Comparison of ENCODE assay signal across 8 cellular contexts in genomic region chr3:128488995-128489859, GRCh38. TPM values are rescaled to one million over a fixed set of nuclear protein-coding genes. Genes with fewer than 3 reads are reported as not detected.
A peak's percentile ranks its signal among the peaks of the same experiment; 100 is the strongest.
DNase-seq lines count a peak whose midpoint lies in the region; ATAC-seq, FAIRE-seq and TF ChIP-seq lines count a peak whose summit lies in the region.

No MANE protein-coding gene starts in this region.

- FAIRE-seq in RCC 7860 (lab: Jason Lieb, UNC) = no peak

- H3K4me1 ChIP-seq in liver (ENCODE audit: control insufficient read depth in 4 of 4, insufficient read depth in 4 of 4, low read length in 3 of 4) (peaks cover 27 to 49% (median 41%) of the 10 kb centered on the region in 4 donors), thoracic aorta (ENCODE audit: control insufficient read depth in 1 of 2, low read depth in 2 of 2) (peaks cover 37 to 67% of the 10 kb centered on the region in 2 donors)

- peak overlapping the region; percentile 52 for H3K27ac ChIP-seq in caudate nucleus (ENCODE audit: low read depth, low read length)
- H3K27ac ChIP-seq in liver (ENCODE audit: low read depth in 1 of 2, low read length in 2 of 2) = no peak overlapping the region
- peak overlapping the region in 1 of 2 donors; percentile 38 for H3K27ac ChIP-seq in thoracic aorta

- no peak overlapping the region for H3K9ac ChIP-seq in liver (ENCODE audit: low read depth in 1 of 2, low read length in 2 of 2)

- H3K36me3 ChIP-seq in H7 (replicated peaks; ENCODE audit: control insufficient read depth, insufficient read depth, low read length) (no peaks in the 10 kb centered on the region), liver (ENCODE audit: control insufficient read depth in 4 of 4, insufficient read depth in 3 of 4, low read depth in 1 of 4, low read length in 3 of 4) (no peaks in the 10 kb centered on the region), thoracic aorta (no peaks in the 10 kb centered on the region)

- ATAC-seq in thoracic aorta (ENCODE audit: insufficient number of reproducible peaks, low FRiP score, low read depth) (peak; percentile 35), GM21526 (IDR thresholded peaks at IDR 0.05; ENCODE audit: low FRiP score, unreplicated experiment) (no peak)

- no peaks in the 10 kb centered on the region for H3K9me3 ChIP-seq in liver (ENCODE audit: control insufficient read depth in 4 of 4, low read length in 3 of 4)
- H3K9me3 ChIP-seq in thoracic aorta = no peaks in the 10 kb centered on the region

- peak overlapping the region; percentile 41 for H3K4me3 ChIP-seq in H7 (ENCODE audit: insufficient read depth, low read depth, low read length)
- H3K4me3 ChIP-seq in liver (ENCODE audit: low read depth in 1 of 3, low read length in 3 of 3) = peak overlapping the region in 2 of 3 donors; percentile 33 to 50
- peak overlapping the region; percentile 80 for H3K4me3 ChIP-seq in thoracic aorta

- WGBS in liver = 1% methylated on average over 89 of the region's 89 CpGs

- TF ChIP-seq RAD21 in liver (IDR thresholded peaks at IDR 0.05) = no peak

- DNase-seq in AG08395 (ENCODE audit: low spot score) (peak; percentile 66), H7 (peak; percentile 86), RCC 7860 (ENCODE audit: low spot score) (peak; percentile 52), caudate nucleus (lab: John Stamatoyannopoulos, UW) (no peak), thoracic aorta (ENCODE audit: low spot score) (no peak), RPMI8226 (no peak)

- TF ChIP-seq CTCF in liver (IDR thresholded peaks at IDR 0.05; ENCODE audit: low read depth, low read length, missing input control) = no peak
- no peak for TF ChIP-seq CTCF in thoracic aorta (IDR thresholded peaks at IDR 0.05)

- H3K27me3 ChIP-seq in H7 (ENCODE audit: control insufficient read depth, insufficient read depth, low read length) (peaks cover 99% of the 10 kb centered on the region), liver (ENCODE audit: control insufficient read depth in 4 of 4, insufficient read depth in 4 of 4, low read length in 3 of 4) (peaks cover 7 to 19% (median 16%) of the 10 kb centered on the region in 4 donors), thoracic aorta (replicated peaks; ENCODE audit: insufficient read depth) (peaks cover 86% of the 10 kb centered on the region)

TF ChIP-seq in liver, 16 proteins besides CTCF, POLR2A, EP300 and RAD21:
- no peak for TF ChIP-seq ZBTB33 (IDR thresholded peaks at IDR 0.05)
- no peak for TF ChIP-seq FOXA2 (IDR thresholded peaks at IDR 0.05)
- TF ChIP-seq SP1 (IDR thresholded peaks at IDR 0.05) = no peak
- no peak for TF ChIP-seq HNF4A (conservative IDR thresholded peaks at IDR 0.05)
- no peak for TF ChIP-seq NR2F2 (IDR thresholded peaks at IDR 0.05)
- no peak for TF ChIP-seq TAF1 (conservative IDR thresholded peaks at IDR 0.05)
- no peak for TF ChIP-seq GABPA (IDR thresholded peaks at IDR 0.05 in 1 of 2, conservative IDR thresholded peaks at IDR 0.05 in 1 of 2)
- no peak for TF ChIP-seq MAX (IDR thresholded peaks at IDR 0.05)
- no peak for TF ChIP-seq ATF3 (IDR thresholded peaks at IDR 0.05)
- no peak for TF ChIP-seq EGR1 (IDR thresholded peaks at IDR 0.05; ENCODE audit: low read depth in 2 of 2)
TF ChIP-seq in liver: peak in this region for 0.

RNA-seq across cellular contexts. Expression of gene GATA2, which starts 3.8 kb away (rescaled TPM):
- 3.9 and 5.4 TPM in 2 replicates for total RNA-seq in H7 (2014; rRNA removed; shearing (Covaris generic))
- total RNA-seq in liver (1 to 10 TPM in 1 of 2 donors, under 1 TPM in 1; 0.25 to 2.8 TPM), thoracic aorta (10 to 100 TPM in 1 of 2 donors, 1 to 10 TPM in 1; 5.2 to 21.3 TPM)
- polyA plus RNA-seq in liver = under 1 TPM; 0.28 to 0.80 TPM

RNA-seq across cellular contexts. Expression of gene DNAJB8, which starts 22.5 kb away (rescaled TPM):
- total RNA-seq in H7 (2014; rRNA removed; shearing (Covaris generic)) = not detected in 2 replicates
- total RNA-seq in liver (not detected), thoracic aorta (not detected)
- polyA plus RNA-seq in liver = not detected

Comparison
In these comparisons a context has a peak if more than half of its experiments do, and no peak if none do; other contexts are left out.
1. DNase-seq: peak in AG08395 (single experiment), H7 (single experiment) and RCC 7860 (single experiment); none in caudate nucleus (0 of 61), thoracic aorta (single experiment) and RPMI8226 (single experiment).
2. Peak in every context shown above with its lines, with median percentiles within 50 percentile points of each other: H3K4me3 ChIP-seq.